8 cellular contexts compared by ENCODE assay signal in genomic region chr12:5988659-5989116, GRCh38. TPM values are rescaled to one million over a fixed set of nuclear protein-coding genes. Genes with fewer than 3 reads are reported as not detected.
A peak's percentile ranks its signal among the peaks of the same experiment; 100 is the strongest.
DNase-seq lines count a peak whose midpoint lies in the region; ATAC-seq, FAIRE-seq and TF ChIP-seq lines count a peak whose summit lies in the region.

No MANE protein-coding gene starts in this region.

- TF ChIP-seq CTCF in NB4 (IDR thresholded peaks at IDR 0.05; ENCODE audit: low read depth, low read length) (peak; percentile 92), adrenal gland (IDR thresholded peaks at IDR 0.05) (peak; percentile 92 to 97 (median 96)), left ventricle myocardium inferior (IDR thresholded peaks at IDR 0.05; ENCODE audit: borderline replicate concordance) (peak; percentile 96), psoas muscle (IDR thresholded peaks at IDR 0.05) (peak; percentile 94)

- peak; percentile 79 for FAIRE-seq in urothelium cell line (lab: Jason Lieb, UNC)

- 3 to 5% (median 3%) methylated on average over 10 of the region's 10 CpGs for WGBS in adrenal gland, 4 donors
- 4 to 7% (median 6%) methylated on average over 10 of the region's 10 CpGs for WGBS in psoas muscle, 3 donors

- H3K27me3 ChIP-seq in adrenal gland, result no peaks in the 10 kb centered on the region
- no peaks in the 10 kb centered on the region for H3K27me3 ChIP-seq in left ventricle myocardium inferior (ENCODE audit: low read depth)
- no peaks in the 10 kb centered on the region for H3K27me3 ChIP-seq in psoas muscle (ENCODE audit: insufficient read depth in 3 of 3, low read length in 2 of 3)

- ATAC-seq in GM19035 (IDR thresholded peaks at IDR 0.05; ENCODE audit: unreplicated experiment), result peak; percentile 76
- ATAC-seq in psoas muscle, result peak; percentile 85 to 96 (median 93)

- DNase-seq in AG08395 (ENCODE audit: low spot score) (peak; percentile 89), NB4 (ENCODE audit: low read depth) (peak; percentile 71), T follicular helper cell (ENCODE audit: low read depth) (peak; percentile 47), adrenal gland (peak; percentile 70 to 90 (median 84)), left ventricle myocardium inferior (peak; percentile 71), psoas muscle (peak; percentile 76 to 84), urothelium cell line (ENCODE audit: low spot score) (peak; percentile 91)

- H3K27ac ChIP-seq in adrenal gland (no peak overlapping the region), left ventricle myocardium inferior (replicated peaks) (no peak overlapping the region), psoas muscle (no peak overlapping the region)

- H3K9me3 ChIP-seq in adrenal gland (replicated peaks in 1 of 3) (no peaks in the 10 kb centered on the region), left ventricle myocardium inferior (replicated peaks) (no peaks in the 10 kb centered on the region), psoas muscle (no peaks in the 10 kb centered on the region)

- H3K36me3 ChIP-seq in adrenal gland (replicated peaks in 1 of 2), result no peaks in the 10 kb centered on the region
- H3K36me3 ChIP-seq in left ventricle myocardium inferior, result peaks cover 36% of the 10 kb centered on the region
- H3K36me3 ChIP-seq in psoas muscle (ENCODE audit: insufficient read depth in 1 of 2, low read depth in 1 of 2), result peaks cover 0 to 24% of the 10 kb centered on the region in 2 donors

- TF ChIP-seq POLR2A in NB4 (IDR thresholded peaks at IDR 0.05; ENCODE audit: extremely low read depth, insufficient read length), result no peak
- no peak for TF ChIP-seq POLR2A in adrenal gland (IDR thresholded peaks at IDR 0.05)

- H3K4me1 ChIP-seq in adrenal gland (replicated peaks in 1 of 2) (no peaks in the 10 kb centered on the region), left ventricle myocardium inferior (peaks cover 6% of the 10 kb centered on the region), psoas muscle (no peaks in the 10 kb centered on the region)

- intact Hi-C loops in adrenal gland (cut with DNase I), result loop anchor here (5.0 kb wide), 1 partner anchor 49 kb away; no protein-coding TSS in a partner anchor
- intact Hi-C loops in left ventricle myocardium inferior (cut with micrococcal nuclease), result loop anchor here (2.0 kb wide), 1 partner anchor 50 kb away; no protein-coding TSS in a partner anchor
- intact Hi-C loops in psoas muscle (cut with DNase I), result loop anchor here (1.0 to 10.0 kb wide), 4 partner anchors 51 to 294 kb away; no protein-coding TSS in a partner anchor

- H3K4me3 ChIP-seq in NB4 (ENCODE audit: low read depth, low read length) (no peak overlapping the region), adrenal gland (no peak overlapping the region), left ventricle myocardium inferior (no peak overlapping the region), psoas muscle (no peak overlapping the region)

RNA-seq across cellular contexts. Expression of gene ANO2, which starts 43.6 kb away (rescaled TPM):
- total RNA-seq in adrenal gland, result 1 to 10 TPM in 4 of 8 donors, under 1 TPM in 3, not detected in 1; 0.17 to 1.8 (median 1.1) TPM
- polyA plus RNA-seq in adrenal gland, result 1 to 10 TPM in 1 of 3 donors, under 1 TPM in 2; 0.24 to 1.4 (median 0.88) TPM
- total RNA-seq in left ventricle myocardium inferior, result 13.0 TPM
- total RNA-seq in psoas muscle, result 1 to 10 TPM; 4.2 to 9.3 (median 5.4) TPM
- 1 to 10 TPM; 1.3 to 2.4 (median 1.6) TPM for polyA plus RNA-seq in psoas muscle
